Comparison of ENCODE assay signal across 9 cellular contexts in the genomic region with DNA sequence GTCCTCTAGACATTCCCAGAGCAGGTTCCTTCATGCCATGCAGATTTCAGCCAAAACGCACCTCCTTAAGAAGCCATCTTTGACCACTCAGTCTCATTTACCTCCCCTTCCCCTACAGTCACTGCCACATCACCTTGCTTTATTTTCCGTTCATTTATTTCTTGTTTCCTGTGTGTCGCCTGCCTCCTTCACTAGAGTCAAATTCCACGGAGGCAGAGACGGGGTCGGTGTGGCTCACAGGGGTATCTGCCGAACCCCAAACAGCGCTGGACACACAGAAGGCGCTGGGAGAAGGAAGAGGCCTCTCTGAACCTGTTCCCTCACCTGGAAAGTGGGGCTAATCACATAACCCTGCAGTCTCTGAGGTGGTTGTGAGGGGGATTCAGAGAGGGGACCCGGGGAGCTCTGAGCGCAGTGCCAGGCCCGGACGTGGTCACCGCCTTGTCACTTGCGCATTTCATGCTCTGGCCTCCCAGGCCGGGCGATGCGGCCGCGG. TPM values are rescaled to one million over a fixed set of nuclear protein-coding genes. Genes with fewer than 3 reads are reported as not detected.
DNase-seq lines count a peak whose midpoint lies in the region; ATAC-seq lines count a peak whose summit lies in the region.
"Had no signal": no experiment of that assay in that cellular context is flagged by ENCODE, and none has a peak within 500 bp of the region (broad histone marks: within the 10 kb centered on the region; RNA-seq: fewer than 3 reads in every experiment).

No MANE protein-coding gene starts in this region.

- H3K4me3 ChIP-seq in mesenchymal stem cell (ENCODE audit: insufficient read depth in 1 of 2, low read depth in 1 of 2, low read length in 2 of 2) (no peak overlapping the region), thymus (ENCODE audit: low read length) (peak overlapping the region; percentile 57)

- H3K4me1 ChIP-seq in mesenchymal stem cell (ENCODE audit: control insufficient read depth, insufficient read depth, low read depth, low read length), result peaks cover 6% of the 10 kb centered on the region
- no peaks in the 10 kb centered on the region for H3K4me1 ChIP-seq in thymus (ENCODE audit: control insufficient read depth, insufficient read depth, low read length)

- no peak overlapping the region for H3K27ac ChIP-seq in mesenchymal stem cell (ENCODE audit: low read length, poor library complexity, severe bottlenecking)
- no peak overlapping the region for H3K27ac ChIP-seq in thymus (ENCODE audit: low read depth)

- H2AFZ ChIP-seq in mesenchymal stem cell (ENCODE audit: low read depth, low read length), result no peak overlapping the region

- 11% methylated on average over 20 of the region's 20 CpGs for WGBS in mesenchymal stem cell
- WGBS in thymus, result 25% methylated on average over 20 of the region's 20 CpGs

- H3K4me2 ChIP-seq in mesenchymal stem cell (ENCODE audit: low read length, poor library complexity, severe bottlenecking), result peak overlapping the region; percentile 92

- H3K4me1 Mint-ChIP-seq in activated CD8-positive, alpha-beta memory T cell treated with anti-CD3 and anti-CD28 coated beads, Interleukin-2, amount 10 ng/mL, durations not matched to agents 7 days and 5 days, result peaks cover 6% of the 10 kb centered on the region
- peaks cover 4% of the 10 kb centered on the region for H3K4me1 Mint-ChIP-seq in activated T-helper 2 cell treated with anti-CD3 and anti-CD28 coated beads, Interferon-gamma antibody, Interleukin-2, Interleukin-4, amounts not matched to agents 10 μg/mL and 5 μg/mL and 100 μg/mL, durations not matched to agents 14 hours and 24 hours and 36 hours (ENCODE audit: low read depth)

- H2AK5ac ChIP-seq in mesenchymal stem cell (ENCODE audit: low read length, severe bottlenecking), result no peak overlapping the region

- intact Hi-C loops in activated T-helper 2 cell treated with anti-CD3 and anti-CD28 coated beads, Interferon-gamma antibody, Interleukin-2, Interleukin-4, amounts not matched to agents 10 μg/mL and 5 μg/mL and 100 μg/mL, durations not matched to agents 14 hours and 24 hours and 36 hours (cut with micrococcal nuclease), result no loop called here

- no peak overlapping the region for H2BK120ac ChIP-seq in mesenchymal stem cell (ENCODE audit: low read depth, low read length)

- H3K36me3 Mint-ChIP-seq in activated CD8-positive, alpha-beta memory T cell treated with anti-CD3 and anti-CD28 coated beads, Interleukin-2, amount 10 ng/mL, durations not matched to agents 7 days and 5 days, result no peaks in the 10 kb centered on the region
- H3K36me3 Mint-ChIP-seq in activated T-helper 2 cell treated with anti-CD3 and anti-CD28 coated beads, Interferon-gamma antibody, Interleukin-2, Interleukin-4, amounts not matched to agents 10 μg/mL and 5 μg/mL and 100 μg/mL, durations not matched to agents 14 hours and 24 hours and 36 hours (ENCODE audit: low read depth), result no peaks in the 10 kb centered on the region

- no peak for ATAC-seq in activated CD8-positive, alpha-beta memory T cell treated with anti-CD3 and anti-CD28 coated beads, Interleukin-2, amount 10 ng/mL, durations not matched to agents 7 days and 5 days

- H3K14ac ChIP-seq in mesenchymal stem cell (ENCODE audit: low read length in 2 of 2), result no peak overlapping the region

- peaks cover 55% of the 10 kb centered on the region for H3K27me3 Mint-ChIP-seq in activated CD8-positive, alpha-beta memory T cell treated with anti-CD3 and anti-CD28 coated beads, Interleukin-2, amount 10 ng/mL, durations not matched to agents 7 days and 5 days
- peaks cover 56% of the 10 kb centered on the region for H3K27me3 Mint-ChIP-seq in activated T-helper 2 cell treated with anti-CD3 and anti-CD28 coated beads, Interferon-gamma antibody, Interleukin-2, Interleukin-4, amounts not matched to agents 10 μg/mL and 5 μg/mL and 100 μg/mL, durations not matched to agents 14 hours and 24 hours and 36 hours (ENCODE audit: low read depth)

- no peak for DNase-seq in activated CD8-positive, alpha-beta memory T cell treated with anti-CD3 and anti-CD28 coated beads, Interleukin-2, amount 10 ng/mL, durations not matched to agents 7 days and 5 days
- no peak for DNase-seq in activated CD8-positive, alpha-beta memory T cell treated with anti-CD3 and anti-CD28 coated beads, Interleukin-2, amount 50 U/mL, for 4 hours
- DNase-seq in activated T-helper 2 cell treated with anti-CD3 and anti-CD28 coated beads, Interferon-gamma antibody, Interleukin-2, Interleukin-4, amounts not matched to agents 10 μg/mL and 5 μg/mL and 100 μg/mL, durations not matched to agents 14 hours and 24 hours and 36 hours (ENCODE audit: low spot score), result no peak
- no peak for DNase-seq in mesenchymal stem cell
- DNase-seq in NCI-H524 treated with DMSO at 0.1 percent for 48 hours (lab: John Stamatoyannopoulos, UW), result no peak
- no peak for DNase-seq in HuH-7 (ENCODE audit: low spot score)
- no peak for DNase-seq in NCI-H2107 treated with DMSO at 0.1 percent for 48 hours (lab: John Stamatoyannopoulos, UW; ENCODE audit: unreplicated experiment)

- CTCF ChIA-PET in activated CD8-positive, alpha-beta memory T cell treated with anti-CD3 and anti-CD28 coated beads, Interleukin-2, amount 10 ng/mL, durations not matched to agents 7 days and 5 days (lab: Charles Lee), result no interaction called here

- H3K9me3 ChIP-seq in mesenchymal stem cell (ENCODE audit: control insufficient read depth, low read length) (no peaks in the 10 kb centered on the region), thymus (ENCODE audit: control insufficient read depth) (no peaks in the 10 kb centered on the region)

- H3K4ac ChIP-seq in mesenchymal stem cell (ENCODE audit: low read depth in 1 of 2, low read length in 2 of 2), result no peak overlapping the region

- H2BK15ac ChIP-seq in mesenchymal stem cell (ENCODE audit: low read depth, poor library complexity, severe bottlenecking), result no peak overlapping the region

- H3K27me3 ChIP-seq in mesenchymal stem cell (ENCODE audit: control insufficient read depth in 1 of 2, insufficient read depth in 1 of 2, low read length in 2 of 2) (peaks cover 80 to 91% of the 10 kb centered on the region in 2 experiments), thymus (ENCODE audit: control insufficient read depth, insufficient read depth) (peaks cover 39% of the 10 kb centered on the region)

- no peak overlapping the region for H4K8ac ChIP-seq in mesenchymal stem cell (ENCODE audit: low read length)

- no peak overlapping the region for H3K27ac Mint-ChIP-seq in activated CD8-positive, alpha-beta memory T cell treated with anti-CD3 and anti-CD28 coated beads, Interleukin-2, amount 10 ng/mL, durations not matched to agents 7 days and 5 days
- H3K27ac Mint-ChIP-seq in activated T-helper 2 cell treated with anti-CD3 and anti-CD28 coated beads, Interferon-gamma antibody, Interleukin-2, Interleukin-4, amounts not matched to agents 10 μg/mL and 5 μg/mL and 100 μg/mL, durations not matched to agents 14 hours and 24 hours and 36 hours, result no peak overlapping the region

- no peaks in the 10 kb centered on the region for H3K79me1 ChIP-seq in mesenchymal stem cell (replicated peaks; ENCODE audit: low read length, poor library complexity, severe bottlenecking)

- no peaks in the 10 kb centered on the region for H3K9me3 Mint-ChIP-seq in activated CD8-positive, alpha-beta memory T cell treated with anti-CD3 and anti-CD28 coated beads, Interleukin-2, amount 10 ng/mL, durations not matched to agents 7 days and 5 days (ENCODE audit: low read depth)
- H3K9me3 Mint-ChIP-seq in activated T-helper 2 cell treated with anti-CD3 and anti-CD28 coated beads, Interferon-gamma antibody, Interleukin-2, Interleukin-4, amounts not matched to agents 10 μg/mL and 5 μg/mL and 100 μg/mL, durations not matched to agents 14 hours and 24 hours and 36 hours, result no peaks in the 10 kb centered on the region

- peak overlapping the region; percentile 1 for H3K4me3 Mint-ChIP-seq in activated CD8-positive, alpha-beta memory T cell treated with anti-CD3 and anti-CD28 coated beads, Interleukin-2, amount 10 ng/mL, durations not matched to agents 7 days and 5 days
- peak overlapping the region; percentile 60 for H3K4me3 Mint-ChIP-seq in activated T-helper 2 cell treated with anti-CD3 and anti-CD28 coated beads, Interferon-gamma antibody, Interleukin-2, Interleukin-4, amounts not matched to agents 10 μg/mL and 5 μg/mL and 100 μg/mL, durations not matched to agents 14 hours and 24 hours and 36 hours (ENCODE audit: low read depth)

- H2BK12ac ChIP-seq in mesenchymal stem cell (ENCODE audit: low read length in 2 of 2), result no peak overlapping the region

- no peak overlapping the region for H4K91ac ChIP-seq in mesenchymal stem cell (ENCODE audit: low read length)

- no peak overlapping the region for H3K23ac ChIP-seq in mesenchymal stem cell (ENCODE audit: low read length in 2 of 2)

- H3K9ac ChIP-seq in mesenchymal stem cell (ENCODE audit: low read length), result no peak overlapping the region

- H3K18ac ChIP-seq in mesenchymal stem cell (ENCODE audit: low read depth in 1 of 2, low read length in 2 of 2), result no peak overlapping the region

- no peak overlapping the region for H2BK5ac ChIP-seq in mesenchymal stem cell (ENCODE audit: low read depth, low read length, poor library complexity, severe bottlenecking)

- H3K36me3 ChIP-seq in mesenchymal stem cell (ENCODE audit: control insufficient read depth in 1 of 2, insufficient read depth in 2 of 2, low read depth in 1 of 2, low read length in 2 of 2) (no peaks in the 10 kb centered on the region), thymus (ENCODE audit: control insufficient read depth, insufficient read depth) (no peaks in the 10 kb centered on the region)

RNA-seq across cellular contexts. Expression of a gene that starts 23.6 kb away (rescaled TPM):
- under 1 TPM in 1 of 2 experiments, not detected in 1; 0.15 TPM for total RNA-seq in activated CD8-positive, alpha-beta memory T cell treated with anti-CD3 and anti-CD28 coated beads, Interleukin-2, amount 10 ng/mL, durations not matched to agents 7 days and 5 days
- not detected in 2 replicates for total RNA-seq in activated T-helper 2 cell treated with anti-CD3 and anti-CD28 coated beads, Interferon-gamma antibody, Interleukin-2, Interleukin-4, amounts not matched to agents 10 μg/mL and 5 μg/mL and 100 μg/mL, durations not matched to agents 14 hours and 24 hours and 36 hours
- not detected for polyA plus RNA-seq in mesenchymal stem cell (2013, experiment 1 of 2)
- polyA plus RNA-seq in mesenchymal stem cell (2013, experiment 2 of 2), result not detected
- 0.21 TPM for polyA plus RNA-seq in thymus
- polyA plus RNA-seq: BJ had no signal
